12 cellular contexts compared by ENCODE assay signal in the genomic region with DNA sequence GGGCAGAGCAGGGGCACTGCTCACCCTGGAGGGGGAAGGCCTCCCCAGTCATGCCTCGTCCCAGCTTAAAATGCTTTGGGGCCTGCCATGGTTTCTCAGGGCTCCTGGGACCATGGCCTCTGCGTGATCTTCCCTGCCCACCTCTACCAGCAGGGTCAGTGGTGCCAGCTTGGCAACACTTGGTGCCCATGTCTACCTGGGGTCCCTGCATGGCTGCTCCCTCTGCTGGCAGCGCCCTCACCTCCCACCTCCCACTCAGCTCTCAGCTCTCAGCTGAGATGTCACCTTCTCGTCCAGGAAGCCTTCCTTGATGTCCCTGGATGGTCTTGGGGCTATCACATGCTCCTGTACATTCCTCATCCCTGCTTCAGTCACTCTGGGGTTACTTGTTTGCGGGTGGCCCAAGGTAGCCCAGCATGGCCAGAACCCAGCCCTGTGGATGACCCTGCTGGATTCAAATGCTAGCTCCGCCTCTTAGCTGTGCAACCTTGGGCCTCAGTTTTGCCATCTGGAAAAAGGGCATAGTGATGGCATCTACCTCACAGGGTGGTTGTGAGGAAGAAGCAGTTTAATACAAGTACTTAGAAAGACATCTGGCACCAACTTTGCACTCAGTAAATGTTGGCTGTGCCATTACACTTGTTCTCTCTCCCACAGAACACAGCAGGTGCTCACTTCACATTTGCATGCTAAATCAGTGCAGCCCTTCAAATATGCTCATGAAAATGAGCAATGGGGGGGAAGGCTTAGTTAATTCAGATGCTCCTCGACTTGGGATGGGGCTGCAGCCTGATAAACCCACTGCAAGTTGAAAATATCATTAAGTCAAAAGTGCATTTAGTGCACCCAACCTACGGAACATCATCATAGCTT. TPM values are rescaled to one million over a fixed set of nuclear protein-coding genes. Genes with fewer than 3 reads are reported as not detected.
DNase-seq lines count a peak whose midpoint lies in the region; ATAC-seq, FAIRE-seq and TF ChIP-seq lines count a peak whose summit lies in the region.
"Had no signal": no experiment of that assay in that cellular context is flagged by ENCODE, and none has a peak within 500 bp of the region (broad histone marks: within the 10 kb centered on the region; RNA-seq: fewer than 3 reads in every experiment).

No MANE protein-coding gene starts in this region.

- H3K4me3 ChIP-seq in AG04450 (ENCODE audit: low read depth, low read length) (no peak overlapping the region), fibroblast of villous mesenchyme (ENCODE audit: low read depth, low read length) (no peak overlapping the region), GM23248 (no peak overlapping the region)

- H3K79me2 ChIP-seq in GM23248 (ENCODE audit: insufficient read depth) = no peaks in the 10 kb centered on the region

- no peak overlapping the region for H2AFZ ChIP-seq in GM23248

- H3K4me1 Mint-ChIP-seq in stimulated activated naive B cell treated with anti-CD40 and anti-IgM and Interleukin-4, amounts not matched to agents 10 μg/mL and 1 μg/mL and 100 μg/mL, for 72 hours = peaks cover 9 to 24% of the 10 kb centered on the region in 2 donors
- H3K4me1 Mint-ChIP-seq: neural crest cell had no signal

- H3K27me3 Mint-ChIP-seq in stimulated activated naive B cell treated with anti-CD40 and anti-IgM and Interleukin-4, amounts not matched to agents 10 μg/mL and 1 μg/mL and 100 μg/mL, for 72 hours = peaks cover 35 to 74% of the 10 kb centered on the region in 2 donors

- H3K4me3 Mint-ChIP-seq in stimulated activated naive B cell treated with anti-CD40 and anti-IgM and Interleukin-4, amounts not matched to agents 10 μg/mL and 1 μg/mL and 100 μg/mL, for 72 hours = no peak overlapping the region
- H3K4me3 Mint-ChIP-seq: neural crest cell had no signal

- in situ Hi-C loops in GM23248 (cut with MboI) = no loop called here

- H3K27ac ChIP-seq in AG04450 (ENCODE audit: low read depth, low read length) (no peak overlapping the region), RWPE1 (peak overlapping the region; percentile 81), GM23248 (no peak overlapping the region)

- no peak for ATAC-seq in stimulated activated naive B cell treated with anti-CD40 and anti-IgM and Interleukin-4, amounts not matched to agents 10 μg/mL and 1 μg/mL and 100 μg/mL, for 72 hours (replicated peaks)

- H3K36me3 ChIP-seq in GM23248 (ENCODE audit: low read depth) = no peaks in the 10 kb centered on the region

- no peak overlapping the region for H3K4me2 ChIP-seq in GM23248 (ENCODE audit: unreplicated experiment)

- WGBS in GM23248 (ENCODE audit: low coverage in 1 of 2, low lambda C conversion rate in 2 of 2, missing lambda C conversion rate in 2 of 2), 2 experiments = 95 to 98% methylated on average over 8 of the region's 8 CpGs

- H3K27me3 ChIP-seq in AG04450 (ENCODE audit: control insufficient read depth, insufficient read depth, low read length) = no peaks in the 10 kb centered on the region
- no peaks in the 10 kb centered on the region for H3K27me3 ChIP-seq in GM23248 (replicated peaks; ENCODE audit: insufficient read depth)

- no peaks in the 10 kb centered on the region for H3K4me1 ChIP-seq in GM23248 (ENCODE audit: insufficient read depth)

- TF ChIP-seq CTCF in AG04450 (IDR thresholded peaks at IDR 0.05; ENCODE audit: low read depth, low read length) (peak; percentile 30), D721Med (IDR thresholded peaks at IDR 0.05; ENCODE audit: insufficient read depth, missing control alignments) (peak; percentile 2), RWPE1 (conservative IDR thresholded peaks at IDR 0.05; ENCODE audit: low read depth) (no peak; the same call in 1 of the 2 replicates), fibroblast of villous mesenchyme (IDR thresholded peaks at IDR 0.05; ENCODE audit: insufficient read depth, low read depth, low read length) (peak; percentile 27)

- H3F3A ChIP-seq in GM23248 (ENCODE audit: insufficient read depth) = no peaks in the 10 kb centered on the region

- no peaks in the 10 kb centered on the region for H4K20me1 ChIP-seq in GM23248 (ENCODE audit: insufficient read depth)

- H3K9me2 ChIP-seq in GM23248 (ENCODE audit: insufficient read depth) = no peaks in the 10 kb centered on the region; the same call in 1 of the 2 replicates

- no peak overlapping the region for H3K9ac ChIP-seq in GM23248

- H3K9me3 ChIP-seq in AG04450 (ENCODE audit: control insufficient read depth, insufficient read depth, low read length) = no peaks in the 10 kb centered on the region
- H3K9me3 ChIP-seq in GM23248 (ENCODE audit: low read depth) = no peaks in the 10 kb centered on the region

- no peak for FAIRE-seq in D721Med (lab: Jason Lieb, UNC)

- H3K36me3 Mint-ChIP-seq in stimulated activated naive B cell treated with anti-CD40 and anti-IgM and Interleukin-4, amounts not matched to agents 10 μg/mL and 1 μg/mL and 100 μg/mL, for 72 hours = peaks cover 0 to 3% of the 10 kb centered on the region in 2 donors

- POLR2A ChIA-PET in AG04450 (lab: Yijun Ruan, JAX) = no interaction called here
- POLR2A ChIA-PET in RWPE1 (lab: Yijun Ruan, JAX; ENCODE audit: low non-redundant PET) = interaction anchor here (0.8 kb wide), 1 partner anchor 288 kb away, joined by 3 read pairs; no protein-coding TSS in a partner anchor

- H3K27ac Mint-ChIP-seq in stimulated activated naive B cell treated with anti-CD40 and anti-IgM and Interleukin-4, amounts not matched to agents 10 μg/mL and 1 μg/mL and 100 μg/mL, for 72 hours = no peak overlapping the region

- CTCF ChIA-PET in AG04450 (lab: Charles Lee) (no interaction called here), RWPE1 (lab: Yijun Ruan, JAX) (interaction anchor here (0.6 to 1.1 kb wide), 2 partner anchors 35 to 77 kb away, joined by 3 to 4 read pairs; no protein-coding TSS in a partner anchor)

- no peaks in the 10 kb centered on the region for H3K9me3 Mint-ChIP-seq in stimulated activated naive B cell treated with anti-CD40 and anti-IgM and Interleukin-4, amounts not matched to agents 10 μg/mL and 1 μg/mL and 100 μg/mL, for 72 hours
- H3K9me3 Mint-ChIP-seq: neural crest cell had no signal

- DNase-seq in AG04450 (ENCODE audit: low read depth, low spot score) = no peak
- no peak for DNase-seq in D721Med (ENCODE audit: insufficient read length, low spot score)
- DNase-seq in RWPE1 (ENCODE audit: low spot score) = no peak
- no peak for DNase-seq in fibroblast of villous mesenchyme (ENCODE audit: low read depth)
- DNase-seq in stimulated activated naive B cell treated with anti-CD40 and anti-IgM and Interleukin-4, amounts not matched to agents 10 μg/mL and 1 μg/mL and 100 μg/mL, for 72 hours = no peak
- no peak for DNase-seq in NCI-H1417 treated with DMSO at 0.1 percent for 48 hours (lab: John Stamatoyannopoulos, UW)
- no peak for DNase-seq in NCI-H1092 (lab: John Stamatoyannopoulos, UW)
- no peak for DNase-seq in GM23248
- DNase-seq: DMS53; KG1; stimulated activated naive CD4-positive, alpha-beta T cell had no signal

RNA-seq across cellular contexts. Expression of a gene that starts 53.5 kb away (rescaled TPM):
- polyA plus RNA-seq in AG04450 (2011; rRNA removed) (49.4 and 54.7 TPM in 2 replicates), GM23248 (2016; fragmentation: Nextera tagmentation; extraction: Ambion mirVana) (18.8 and 18.9 TPM in 2 replicates)
- 46.4 and 49.5 TPM in 2 replicates for polyA minus RNA-seq in AG04450 (2011; rRNA and poly(A)+ RNA removed)
- total RNA-seq in fibroblast of villous mesenchyme = 27.1 and 45.3 TPM in 2 replicates
- 22.8 and 27.9 TPM in 2 replicates for total RNA-seq in GM23248 (2014; rRNA removed; shearing (Covaris generic))
